Comparison of ENCODE assay signal across 14 cellular contexts in the genomic region with DNA sequence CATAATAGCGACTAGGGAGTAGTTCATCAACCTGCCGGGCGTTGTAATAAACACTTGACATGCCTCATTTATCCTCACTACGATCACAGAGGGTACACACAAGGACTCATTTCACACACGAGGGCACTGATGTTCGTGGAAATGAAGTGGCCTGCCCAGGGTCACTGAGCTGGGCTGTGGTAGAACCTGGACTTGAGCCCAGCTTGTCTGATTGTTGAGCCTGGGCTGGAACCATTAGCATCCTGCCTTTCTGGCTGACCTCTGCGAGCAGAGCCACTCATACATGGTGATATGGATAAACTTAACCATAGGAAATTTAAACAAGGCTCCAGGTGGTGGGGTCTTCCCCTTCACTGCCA. TPM values are rescaled to one million over a fixed set of nuclear protein-coding genes. Genes with fewer than 3 reads are reported as not detected.
DNase-seq lines count a peak whose midpoint lies in the region; ATAC-seq lines count a peak whose summit lies in the region.
"Had no signal": no experiment of that assay in that cellular context is flagged by ENCODE, and none has a peak within 500 bp of the region (broad histone marks: within the 10 kb centered on the region; RNA-seq: fewer than 3 reads in every experiment).

No MANE protein-coding gene starts in this region.

- peak; percentile 65 to 73 for ATAC-seq in left cardiac atrium
- no peak for ATAC-seq in GM19463 (IDR thresholded peaks at IDR 0.05; ENCODE audit: unreplicated experiment)
- ATAC-seq: activated CD8-positive, alpha-beta memory T cell treated with anti-CD3 and anti-CD28 coated beads, Interleukin-2, amount 10 ng/mL, durations not matched to agents 7 days and 5 days had no signal

- intact Hi-C loops in left cardiac atrium (cut with DNase I) = no loop called here

- DNase-seq in NCI-H128 (lab: John Stamatoyannopoulos, UW; ENCODE audit: unreplicated experiment) = peak; percentile 39
- DNase-seq in NCI-H2227 treated with DMSO at 0.1 percent for 48 hours (lab: John Stamatoyannopoulos, UW) = peak; percentile 71
- DNase-seq in left cardiac atrium = peak; percentile 41
- DNase-seq in renal cortical epithelial cell (ENCODE audit: low read depth) = peak; percentile 59
- DNase-seq in kidney glomerular epithelial cell (lab: John Stamatoyannopoulos, UW) = no peak
- no peak for DNase-seq in AG08396 (ENCODE audit: low spot score)
- DNase-seq: activated CD4-positive, alpha-beta T cell treated with anti-CD3 and anti-CD28 coated beads for 1 hour; activated CD8-positive, alpha-beta memory T cell treated with anti-CD3 and anti-CD28 coated beads, Interleukin-2, amount 10 ng/mL, durations not matched to agents 7 days and 5 days; activated effector memory CD4-positive, alpha-beta T cell treated with Interleukin-2 at 50 U/mL for 16 hours; foreskin melanocyte; NCI-H446 treated with DMSO at 0.1 percent for 48 hours; stimulated activated CD4-positive, alpha-beta T cell treated with anti-CD3 and anti-CD28 coated beads, Interleukin-2, amount 100 ng/mL, for 24 hours; T-helper 9 cell had no signal

RNA-seq across cellular contexts. Expression of a gene that starts 16.6 kb away (rescaled TPM):
- total RNA-seq in left cardiac atrium (10 to 100 TPM; 30.5 to 32.7 TPM), renal cortical epithelial cell (27.0 and 36.5 TPM in 2 replicates)

Comparison
In these comparisons a context has a peak if more than half of its experiments do, and no peak if none do; other contexts are left out.
1. DNase-seq: peak in NCI-H128 (single experiment), NCI-H2227 treated with DMSO at 0.1 percent for 48 hours (single experiment), left cardiac atrium (single experiment) and renal cortical epithelial cell (single experiment); none in kidney glomerular epithelial cell (single experiment) and AG08396 (single experiment).